ENCODE assay signal across 1 cellular context in genomic region chr7:94307399-94308048, GRCh38.
TF ChIP-seq lines count a peak whose summit lies in the region.

No MANE protein-coding gene starts in this region.

TF ChIP-seq in K562, 482 proteins besides CTCF, POLR2A, EP300 and RAD21 (continued from another document):
- TF ChIP-seq PBX2 (CRISPR knock-in tag; IDR thresholded peaks at IDR 0.05; ENCODE audit: low read depth) (no peak), PBX2 (tag; conservative IDR thresholded peaks at IDR 0.05; ENCODE audit: low read depth) (no peak), HDAC1 (IDR thresholded peaks at IDR 0.05) (no peak), ATF4 (CRISPR knock-in tag; IDR thresholded peaks at IDR 0.05) (no peak), KLF13 (tag; IDR thresholded peaks at IDR 0.05; ENCODE audit: borderline replicate concordance, low read depth) (no peak), CBFA2T3 (IDR thresholded peaks at IDR 0.05) (peak; percentile 70)
